8 cellular contexts compared by ENCODE assay signal in the genomic region with DNA sequence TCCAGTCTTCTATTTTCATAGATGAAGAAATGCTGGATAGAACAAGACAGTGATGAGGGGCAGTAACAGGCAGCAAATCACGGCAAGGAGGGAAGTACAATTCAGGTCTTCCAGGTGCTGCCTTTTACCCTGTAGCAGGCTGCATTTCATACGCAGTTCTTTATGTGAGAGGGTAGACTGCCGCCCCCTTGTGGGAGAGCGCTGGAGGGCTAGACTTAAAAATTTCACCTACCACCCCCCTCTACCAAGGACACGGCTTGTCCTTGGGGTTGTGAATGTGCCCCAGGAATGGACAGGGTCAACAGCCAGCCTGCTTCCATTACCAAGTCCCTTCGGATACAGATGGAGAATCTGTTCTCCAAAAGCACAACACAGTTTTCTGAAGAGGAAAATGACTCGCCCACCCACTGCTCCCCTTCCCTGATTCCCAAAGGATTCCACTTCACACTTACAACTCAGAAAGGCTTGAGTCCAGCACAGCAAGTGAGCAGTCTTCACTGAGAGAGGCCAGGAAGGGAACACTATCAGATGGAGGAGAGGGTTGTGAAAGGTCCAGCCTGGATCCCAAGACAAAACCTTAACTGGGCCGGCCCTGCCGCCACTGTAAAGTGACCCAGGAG. TPM values are rescaled to one million over a fixed set of nuclear protein-coding genes. Genes with fewer than 3 reads are reported as not detected.
A peak's percentile ranks its signal among the peaks of the same experiment; 100 is the strongest.
DNase-seq lines count a peak whose midpoint lies in the region; ATAC-seq and TF ChIP-seq lines count a peak whose summit lies in the region.

No MANE protein-coding gene starts in this region.

- no peak overlapping the region for H3K27ac ChIP-seq in osteoblast (ENCODE audit: low read depth, low read length)

- H3K9me3 ChIP-seq in BE2C, result no peaks in the 10 kb centered on the region
- H3K9me3 ChIP-seq in osteoblast (ENCODE audit: low read depth, low read length), result no peaks in the 10 kb centered on the region

- no peaks in the 10 kb centered on the region; the same call in 1 of the 2 replicates for H3K27me3 ChIP-seq in BE2C
- no peaks in the 10 kb centered on the region for H3K27me3 ChIP-seq in osteoblast (ENCODE audit: insufficient read depth, low read length)

- H3K4me3 Mint-ChIP-seq in HFFc6, result no peak overlapping the region

- H3K27ac Mint-ChIP-seq in HFFc6, result no peak overlapping the region

- no peak overlapping the region for H3K4me2 ChIP-seq in osteoblast (ENCODE audit: insufficient read depth, low read length)

- TF ChIP-seq CTCF in BE2C (IDR thresholded peaks at IDR 0.05; ENCODE audit: low read depth, low read length), result peak; percentile 71
- peak; percentile 70 for TF ChIP-seq CTCF in HFFc6 (IDR thresholded peaks at IDR 0.05)
- TF ChIP-seq CTCF in osteoblast (IDR thresholded peaks at IDR 0.05; ENCODE audit: extremely low read depth, low read depth, low read length), result peak; percentile 52

- peaks cover 14% of the 10 kb centered on the region for H3K79me2 ChIP-seq in osteoblast (ENCODE audit: insufficient read depth, low read length)

- H3K4me1 Mint-ChIP-seq in HFFc6 (ENCODE audit: low read depth), result peaks cover 25% of the 10 kb centered on the region

- H2AFZ ChIP-seq in osteoblast (ENCODE audit: low read length), result no peak overlapping the region

- H3K4me1 ChIP-seq in BE2C (no peaks in the 10 kb centered on the region), osteoblast (ENCODE audit: insufficient read depth, low read length) (peaks cover 7% of the 10 kb centered on the region)

- no peaks in the 10 kb centered on the region for H3K9me3 Mint-ChIP-seq in HFFc6

- no peaks in the 10 kb centered on the region; the same call in 1 of the 2 replicates for H3K27me3 Mint-ChIP-seq in HFFc6 (ENCODE audit: insufficient read depth)

- H3K4me3 ChIP-seq in BE2C (ENCODE audit: low read depth, low read length), result no peak overlapping the region
- no peak overlapping the region for H3K4me3 ChIP-seq in osteoblast (ENCODE audit: insufficient read depth, low read length)

- peaks cover 83% of the 10 kb centered on the region for H3K36me3 ChIP-seq in BE2C
- peaks cover 83% of the 10 kb centered on the region for H3K36me3 ChIP-seq in osteoblast (ENCODE audit: insufficient read depth, low read length)

- no peaks in the 10 kb centered on the region for H4K20me1 ChIP-seq in osteoblast (ENCODE audit: insufficient read depth, low read length)

- H3K36me3 Mint-ChIP-seq in HFFc6 (ENCODE audit: low read depth), result peaks cover 26% of the 10 kb centered on the region

- ATAC-seq in HG03457 (IDR thresholded peaks at IDR 0.05; ENCODE audit: unreplicated experiment), result no peak

- peak; percentile 61 for DNase-seq in BE2C
- DNase-seq in HFFc6, result no peak
- DNase-seq in activated CD4-positive, alpha-beta T cell treated with anti-CD3 and anti-CD28 coated beads for 1 hour, result peak; percentile 51
- DNase-seq in dermis microvascular lymphatic vessel endothelial cell (ENCODE audit: low read depth in 2 of 2), result peak; percentile 14 to 54
- DNase-seq in osteoblast (ENCODE audit: insufficient read length, low spot score, missing footprints), result peak; percentile 34
- DNase-seq in NCI-H1694 (lab: John Stamatoyannopoulos, UW), result no peak
- no peak for DNase-seq in dedifferentiated amniotic fluid mesenchymal stem cell (ENCODE audit: extremely low spot score)

RNA-seq across cellular contexts. Expression of a gene that starts 7.4 kb away (rescaled TPM):
- 64.6 TPM for polyA plus RNA-seq in BE2C (2012; ENCODE audit: insufficient read depth, insufficient read length, low read depth)
- total RNA-seq in HFFc6 (2021; fragmentation: NEBNext Ultra II Directional; extraction: Animal tissue kit (Norgen Biotek cat#: 25700)), result 10 to 100 TPM; 42.5 to 53.7 (median 47.7) TPM
- total RNA-seq in dermis microvascular lymphatic vessel endothelial cell (35.0 and 42.2 TPM in 2 replicates), osteoblast (29.7 and 33.3 TPM in 2 replicates)

RNA-seq across cellular contexts. Expression of a gene that starts 7.6 kb away (rescaled TPM):
- polyA plus RNA-seq in BE2C (2012; ENCODE audit: insufficient read depth, insufficient read length, low read depth), result 558 TPM
- 100 to 1,000 TPM; 253 to 293 (median 285) TPM for total RNA-seq in HFFc6 (2021; fragmentation: NEBNext Ultra II Directional; extraction: Animal tissue kit (Norgen Biotek cat#: 25700))
- total RNA-seq in dermis microvascular lymphatic vessel endothelial cell (178 and 279 TPM in 2 replicates), osteoblast (203 and 272 TPM in 2 replicates)

RNA-seq across cellular contexts. Expression of a gene that starts 14.1 kb away (rescaled TPM):
- polyA plus RNA-seq in BE2C (2012; ENCODE audit: insufficient read depth, insufficient read length, low read depth), result 17.4 TPM
- total RNA-seq in HFFc6 (2021; fragmentation: NEBNext Ultra II Directional; extraction: Animal tissue kit (Norgen Biotek cat#: 25700)), result under 1 TPM in 5 of 6 experiments, not detected in 1; 0.09 to 0.74 (median 0.14) TPM
- total RNA-seq in dermis microvascular lymphatic vessel endothelial cell, result 0.26 and 0.89 TPM in 2 replicates
- total RNA-seq in osteoblast, result 0.36 and 0.88 TPM in 2 replicates

RNA-seq across cellular contexts. Expression of a gene that starts 32.1 kb away (rescaled TPM):
- 0.88 TPM for polyA plus RNA-seq in BE2C (2012; ENCODE audit: insufficient read depth, insufficient read length, low read depth)
- total RNA-seq in HFFc6 (2021; fragmentation: NEBNext Ultra II Directional; extraction: Animal tissue kit (Norgen Biotek cat#: 25700)), result under 1 TPM in 2 of 6 experiments, not detected in 4; 0.33 to 0.52 TPM
- total RNA-seq in dermis microvascular lymphatic vessel endothelial cell, result under 0.01 and 0.13 TPM in 2 replicates
- total RNA-seq in osteoblast, result 0.29 and 0.36 TPM in 2 replicates

Comparison
In these comparisons a context has a peak if more than half of its experiments do, and no peak if none do; other contexts are left out.
1. DNase-seq: peak in BE2C (single experiment), activated CD4-positive, alpha-beta T cell treated with anti-CD3 and anti-CD28 coated beads for 1 hour (single experiment), dermis microvascular lymphatic vessel endothelial cell (2 of 2) and osteoblast (single experiment); none in HFFc6 (single experiment), NCI-H1694 (single experiment) and dedifferentiated amniotic fluid mesenchymal stem cell (single experiment).
2. Peak in every context shown above with its lines, with median percentiles within 50 percentile points of each other: CTCF ChIP-seq.